ENCODE assay signal across 24 cellular contexts in genomic region chr15:56820333-56820732, GRCh38.
DNase-seq lines count a peak whose midpoint lies in the region; ATAC-seq and TF ChIP-seq lines count a peak whose summit lies in the region.
"Had no signal": no experiment of that assay in that cellular context is flagged by ENCODE, and none has a peak within 500 bp of the region (broad histone marks: within the 10 kb centered on the region; RNA-seq: fewer than 3 reads in every experiment).

No MANE protein-coding gene starts in this region.

- no peak overlapping the region for H3K9ac ChIP-seq in OCI-LY3 (ENCODE audit: low read length)

- peaks cover 12% of the 10 kb centered on the region for H3K4me1 ChIP-seq in OCI-LY3 (ENCODE audit: low read length)

- H3K27ac ChIP-seq in OCI-LY3 (ENCODE audit: low read length) (no peak overlapping the region), caudate nucleus (ENCODE audit: low read depth, low read length) (peak overlapping the region; percentile 30)
- H3K27ac ChIP-seq: ascending aorta had no signal

- no peaks in the 10 kb centered on the region for H3K9me3 ChIP-seq in OCI-LY3 (ENCODE audit: insufficient read depth, low read length)
- H3K9me3 ChIP-seq: ascending aorta had no signal

- TF ChIP-seq CTCF in OCI-LY3 (IDR thresholded peaks at IDR 0.05; ENCODE audit: low read depth, low read length), result no peak

- peak; percentile 48 for ATAC-seq in HG02588 (IDR thresholded peaks at IDR 0.05; ENCODE audit: unreplicated experiment)
- no peak for ATAC-seq in HG03175 (IDR thresholded peaks at IDR 0.05; ENCODE audit: unreplicated experiment)
- ATAC-seq in GM19455 (IDR thresholded peaks at IDR 0.05; ENCODE audit: unreplicated experiment), result no peak
- no peak for ATAC-seq in GM18907 (IDR thresholded peaks at IDR 0.05; ENCODE audit: unreplicated experiment)
- ATAC-seq: natural killer cell treated with Interleukin-12 subunit alpha and Interleukin-12 subunit beta and Interleukin-15 and Interleukin-18, amount 100 ng/mL, for 72 hours had no signal

- H3K27me3 ChIP-seq in OCI-LY3 (ENCODE audit: low read depth, low read length), result no peaks in the 10 kb centered on the region
- H3K27me3 ChIP-seq: ascending aorta had no signal

- peak overlapping the region; percentile 24; the same call in 1 of the 2 replicates for H3K4me2 ChIP-seq in OCI-LY3 (ENCODE audit: low read length)

- H3K4me3 ChIP-seq in OCI-LY3 (ENCODE audit: low read length), result no peak overlapping the region
- H3K4me3 ChIP-seq: ascending aorta, lung had no signal

- DNase-seq in AML-193 (lab: John Stamatoyannopoulos, UW), result peak; percentile 79 to 81
- no peak for DNase-seq in caudate nucleus (lab: John Stamatoyannopoulos, UW)
- DNase-seq in activated CD8-positive, alpha-beta memory T cell treated with anti-CD3 and anti-CD28 coated beads for 24 hours, result no peak
- DNase-seq: 8988T; activated CD4-positive, alpha-beta T cell treated with anti-CD3 and anti-CD28 coated beads, Interleukin-2, amount 50 U/mL, for 48 hours; activated naive CD4-positive, alpha-beta T cell treated with anti-CD3 and anti-CD28 coated beads, Interleukin-2, amount 50 U/mL, for 16 hours; activated T-cell treated with anti-CD3 and anti-CD28 coated beads, Interleukin-2, amount 50 U/mL, for 1 hour; C1 segment of cervical spinal cord; endodermal cell; H7; islet precursor cell; NCI-H1417 treated with DMSO at 0.1 percent for 48 hours; NCI-H774; RPMI8226; stimulated activated CD8-positive, alpha-beta memory T cell treated with anti-CD3 and anti-CD28 coated beads, Interleukin-4, amount 100 ng/mL, for 48 hours; SW 1271 had no signal

- H3K36me3 ChIP-seq in OCI-LY3 (replicated peaks; ENCODE audit: low read depth, low read length), result no peaks in the 10 kb centered on the region
- H3K36me3 ChIP-seq: ascending aorta had no signal

- H2AFZ ChIP-seq in OCI-LY3 (ENCODE audit: low read depth, low read length), result peak overlapping the region; percentile 73

- H3K79me2 ChIP-seq in OCI-LY3 (ENCODE audit: low read length), result no peaks in the 10 kb centered on the region

- H4K20me1 ChIP-seq in OCI-LY3 (ENCODE audit: insufficient read depth, low read length), result no peaks in the 10 kb centered on the region

Comparison
In these comparisons a context has a peak if more than half of its experiments do, and no peak if none do; other contexts are left out.
1. DNase-seq: peak in AML-193 (2 of 2); none in caudate nucleus (0 of 61) and activated CD8-positive, alpha-beta memory T cell treated with anti-CD3 and anti-CD28 coated beads for 24 hours (single experiment).